Comparison of ENCODE assay signal across 14 cellular contexts in the genomic region with DNA sequence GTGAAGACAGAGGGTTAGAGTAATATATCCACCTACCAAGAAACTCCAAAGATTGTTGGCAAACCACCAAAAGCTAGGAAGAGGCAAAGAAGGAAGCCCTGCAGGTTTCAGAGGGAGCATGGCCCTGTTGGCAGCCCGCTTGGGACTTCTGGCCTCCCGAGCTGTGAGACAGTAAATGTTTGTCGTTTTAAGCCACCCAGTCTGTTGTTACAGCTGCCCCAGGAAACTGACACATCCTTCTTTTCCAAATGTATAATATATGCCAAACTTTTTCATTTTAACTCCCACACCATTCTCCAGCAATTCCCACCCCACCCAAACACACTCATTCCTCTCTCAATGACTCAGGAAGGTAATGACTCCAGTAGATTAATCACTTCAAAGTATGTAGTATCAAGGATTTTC.
DNase-seq lines count a peak whose midpoint lies in the region; ATAC-seq and TF ChIP-seq lines count a peak whose summit lies in the region.
"Had no signal": no experiment of that assay in that cellular context is flagged by ENCODE, and none has a peak within 500 bp of the region (broad histone marks: within the 10 kb centered on the region; RNA-seq: fewer than 3 reads in every experiment).

No MANE protein-coding gene starts in this region.

- H3K4me1 Mint-ChIP-seq in HFFc6 (ENCODE audit: low read depth), result peaks cover 20% of the 10 kb centered on the region
- H3K4me1 Mint-ChIP-seq: activated naive CD4-positive, alpha-beta T cell treated with anti-CD3 and anti-CD28 coated beads, Interleukin-2, amount 50 U/mL, for 24 hours had no signal

- ATAC-seq in HG02884 (IDR thresholded peaks at IDR 0.05; ENCODE audit: unreplicated experiment), result no peak
- ATAC-seq: effector memory CD8-positive, alpha-beta T cell had no signal

- TF ChIP-seq CTCF in A673 (conservative IDR thresholded peaks at IDR 0.05; ENCODE audit: low read depth, low read length), result no peak
- no peak for TF ChIP-seq CTCF in HFFc6 (IDR thresholded peaks at IDR 0.05)
- TF ChIP-seq CTCF in ascending aorta (IDR thresholded peaks at IDR 0.05), result no peak

- DNase-seq in A673 (ENCODE audit: low spot score) (peak; percentile 4), HFFc6 (peak; percentile 63), astrocyte of the hippocampus (ENCODE audit: low read depth, low spot score) (peak; percentile 71), kidney glomerular epithelial cell (lab: John Stamatoyannopoulos, UW) (peak; percentile 84), DMS114 treated with DMSO at 0.1 percent for 48 hours (lab: John Stamatoyannopoulos, UW; ENCODE audit: unreplicated experiment) (no peak), ascending aorta (ENCODE audit: low spot score in 2 of 2) (no peak), HK-2 (ENCODE audit: unreplicated experiment) (no peak)
- DNase-seq: activated CD4-positive, alpha-beta T cell treated with anti-CD3 and anti-CD28 coated beads, Interleukin-2, amount 50 U/mL, for 48 hours; effector memory CD8-positive, alpha-beta T cell; MV-4-11; NCI-H510A treated with DMSO at 0.1 percent for 48 hours had no signal

- H3K27ac Mint-ChIP-seq in HFFc6, result peak overlapping the region; percentile 52; the same call in 1 of the 2 replicates
- H3K27ac Mint-ChIP-seq: activated naive CD4-positive, alpha-beta T cell treated with anti-CD3 and anti-CD28 coated beads, Interleukin-2, amount 50 U/mL, for 24 hours; effector memory CD8-positive, alpha-beta T cell had no signal

- no peaks in the 10 kb centered on the region; the same call in none of the 2 replicates for H3K36me3 Mint-ChIP-seq in HFFc6 (ENCODE audit: low read depth)
- H3K36me3 Mint-ChIP-seq: activated naive CD4-positive, alpha-beta T cell treated with anti-CD3 and anti-CD28 coated beads, Interleukin-2, amount 50 U/mL, for 24 hours had no signal

- POLR2A ChIA-PET in A673 (lab: Charles Lee; ENCODE audit: low non-redundant PET), result no interaction called here

- no peaks in the 10 kb centered on the region for H3K9me3 Mint-ChIP-seq in HFFc6
- H3K9me3 Mint-ChIP-seq: effector memory CD8-positive, alpha-beta T cell had no signal

- no peaks in the 10 kb centered on the region for H3K36me3 ChIP-seq in A673 (ENCODE audit: insufficient read depth, low read length, poor library complexity, severe bottlenecking)
- no peaks in the 10 kb centered on the region for H3K36me3 ChIP-seq in ascending aorta
- H3K36me3 ChIP-seq: BLaER1 treated with 17β-estradiol and CSF1 and Interleukin-3, amounts not matched to agents 10 nM and 100 nM had no signal

- H3K4me3 Mint-ChIP-seq in HFFc6, result peak overlapping the region; percentile 1
- H3K4me3 Mint-ChIP-seq: activated naive CD4-positive, alpha-beta T cell treated with anti-CD3 and anti-CD28 coated beads, Interleukin-2, amount 50 U/mL, for 24 hours; effector memory CD8-positive, alpha-beta T cell had no signal

- H3K4me3 ChIP-seq in A673 (ENCODE audit: low read depth, low read length, poor library complexity, severe bottlenecking), result no peak overlapping the region
- H3K4me3 ChIP-seq in ascending aorta, result no peak overlapping the region
- H3K4me3 ChIP-seq: BLaER1 treated with 17β-estradiol and CSF1 and Interleukin-3, amounts not matched to agents 10 nM and 100 nM had no signal

- intact Hi-C loops in A673 (cut with micrococcal nuclease; ENCODE audit: unreplicated experiment), result no loop called here
- intact Hi-C loops in ascending aorta (cut with DNase I), result no loop called here

- no TSS peak for BruUV-seq in A673 (replicated peaks; lab: Mats Ljungman, UMichigan)

- H3K27me3 Mint-ChIP-seq in HFFc6 (ENCODE audit: insufficient read depth), result peaks cover 7% of the 10 kb centered on the region

- H3K9me3 ChIP-seq in A673 (ENCODE audit: low read depth, low read length, poor library complexity, severe bottlenecking), result no peaks in the 10 kb centered on the region
- no peaks in the 10 kb centered on the region for H3K9me3 ChIP-seq in ascending aorta

- H3K27ac ChIP-seq in A673 (ENCODE audit: low read depth, low read length, poor library complexity, severe bottlenecking), result no peak overlapping the region
- no peak overlapping the region for H3K27ac ChIP-seq in ascending aorta
- H3K27ac ChIP-seq: BLaER1 treated with 17β-estradiol and CSF1 and Interleukin-3, amounts not matched to agents 10 nM and 100 nM had no signal

- H3K27me3 ChIP-seq in A673 (replicated peaks; ENCODE audit: insufficient read depth, low read depth, low read length, poor library complexity), result no peaks in the 10 kb centered on the region
- no peaks in the 10 kb centered on the region for H3K27me3 ChIP-seq in ascending aorta
- H3K27me3 ChIP-seq: BLaER1 treated with 17β-estradiol and CSF1 and Interleukin-3, amounts not matched to agents 10 nM and 100 nM had no signal

- CTCF ChIA-PET in A673 (lab: Charles Lee), result no interaction called here

- H3K4me1 ChIP-seq in A673 (ENCODE audit: insufficient read depth, low read length, poor library complexity, severe bottlenecking) (no peaks in the 10 kb centered on the region), ascending aorta (no peaks in the 10 kb centered on the region)
- H3K4me1 ChIP-seq: BLaER1 treated with 17β-estradiol and CSF1 and Interleukin-3, amounts not matched to agents 10 nM and 100 nM had no signal

Comparison
In these comparisons a context has a peak if more than half of its experiments do, and no peak if none do; other contexts are left out.
1. DNase-seq: peak in A673 (single experiment), HFFc6 (single experiment), astrocyte of the hippocampus (single experiment) and kidney glomerular epithelial cell (single experiment); none in DMS114 treated with DMSO at 0.1 percent for 48 hours (single experiment), ascending aorta (0 of 2) and HK-2 (single experiment).